13 cellular contexts compared by ENCODE assay signal in the genomic region with DNA sequence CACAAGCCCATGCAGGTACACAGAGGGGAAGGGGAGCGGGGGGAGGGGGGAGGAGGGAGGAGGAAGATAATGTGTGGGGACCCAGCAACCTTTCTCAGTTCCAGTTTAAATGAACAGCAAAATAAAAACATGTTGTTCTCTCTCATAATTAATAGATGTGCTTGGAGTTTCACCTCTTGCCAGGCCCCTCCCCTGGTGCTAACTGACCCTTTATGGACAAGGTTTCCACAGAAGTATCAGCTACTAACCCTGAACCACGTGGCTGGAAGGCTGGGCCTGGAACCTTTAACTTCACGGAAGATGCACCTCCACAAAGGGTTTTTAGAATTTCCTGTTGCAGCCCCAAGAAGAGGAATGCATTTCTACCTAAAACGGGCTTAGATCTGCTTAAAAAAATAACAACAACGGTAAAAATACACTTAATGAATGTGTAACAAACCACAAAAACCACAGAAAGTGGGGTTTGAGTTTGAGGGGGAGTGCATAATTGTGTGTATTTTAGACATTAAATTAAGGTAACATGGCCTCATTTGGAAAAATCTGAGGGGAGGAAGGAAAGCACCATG. TPM values are rescaled to one million over a fixed set of nuclear protein-coding genes. Genes with fewer than 3 reads are reported as not detected.
DNase-seq lines count a peak whose midpoint lies in the region; ATAC-seq, FAIRE-seq and TF ChIP-seq lines count a peak whose summit lies in the region.
"Had no signal": no experiment of that assay in that cellular context is flagged by ENCODE, and none has a peak within 500 bp of the region (broad histone marks: within the 10 kb centered on the region; RNA-seq: fewer than 3 reads in every experiment).

No MANE protein-coding gene starts in this region.

- H3K9me3 ChIP-seq in SU-DHL-6 (ENCODE audit: insufficient read depth, low read length) (no peaks in the 10 kb centered on the region), left lung (no peaks in the 10 kb centered on the region), suprapubic skin (no peaks in the 10 kb centered on the region)
- H3K9me3 ChIP-seq: SK-N-SH had no signal

- no peak for ATAC-seq in left lung

- H3F3A ChIP-seq in SU-DHL-6 (ENCODE audit: insufficient read depth) = no peaks in the 10 kb centered on the region

- H3K27me3 ChIP-seq in SU-DHL-6 (ENCODE audit: low read length) (no peaks in the 10 kb centered on the region), left lung (no peaks in the 10 kb centered on the region), suprapubic skin (no peaks in the 10 kb centered on the region)

- no peak for FAIRE-seq in GM19239 (lab: Jason Lieb, UNC)

- H3K4me1 ChIP-seq in left lung (peaks cover 24 to 40% of the 10 kb centered on the region in 2 donors), suprapubic skin (peaks cover 38% of the 10 kb centered on the region)

- no peak overlapping the region for H2AFZ ChIP-seq in SU-DHL-6 (ENCODE audit: low read depth, low read length, severe bottlenecking)

- no peaks in the 10 kb centered on the region for H3K79me2 ChIP-seq in SU-DHL-6 (ENCODE audit: insufficient read depth, low read length)

- H3K27ac ChIP-seq in SU-DHL-6 (ENCODE audit: low read depth, low read length) = no peak overlapping the region
- H3K27ac ChIP-seq in left lung = peak overlapping the region; percentile 13 to 81
- peak overlapping the region; percentile 69 for H3K27ac ChIP-seq in suprapubic skin

- no peak for TF ChIP-seq POLR2A in suprapubic skin (IDR thresholded peaks at IDR 0.05)

- TF ChIP-seq EP300 in suprapubic skin (IDR thresholded peaks at IDR 0.05) = no peak

- no peaks in the 10 kb centered on the region for H4K20me1 ChIP-seq in SU-DHL-6 (ENCODE audit: low read depth, low read length)

- peak overlapping the region; percentile 7 for H3K4me2 ChIP-seq in SU-DHL-6 (ENCODE audit: low read depth, low read length, poor library complexity, severe bottlenecking)

- H3K4me3 ChIP-seq in SU-DHL-6 (ENCODE audit: insufficient read depth, low read length, poor library complexity, severe bottlenecking) (no peak overlapping the region), left lung (no peak overlapping the region), suprapubic skin (no peak overlapping the region)

- WGBS in suprapubic skin = 34% methylated on average over 4 of the region's 5 CpGs

- H3K9ac ChIP-seq in SU-DHL-6 (ENCODE audit: low read length) = no peak overlapping the region
- H3K9ac ChIP-seq: SK-N-SH had no signal

- no peaks in the 10 kb centered on the region for H3K9me2 ChIP-seq in SU-DHL-6 (replicated peaks; ENCODE audit: insufficient read depth, low read length)
- H3K9me2 ChIP-seq: SK-N-SH had no signal

- DNase-seq in DMS53 (lab: John Stamatoyannopoulos, UW) (peak; percentile 23), DMS53 treated with DMSO at 0.1 percent for 48 hours (lab: John Stamatoyannopoulos, UW; ENCODE audit: unreplicated experiment) (no peak), left lung (no peak), suprapubic skin (ENCODE audit: low spot score in 2 of 2) (no peak), GM19239 (ENCODE audit: insufficient read length, low spot score) (no peak), NK-92 (lab: John Stamatoyannopoulos, UW; ENCODE audit: unreplicated experiment) (no peak), NCI-H345 (lab: John Stamatoyannopoulos, UW) (no peak)
- DNase-seq: activated naive CD4-positive, alpha-beta T cell treated with anti-CD3 and anti-CD28 coated beads for 36 hours; DMS79 treated with DMSO at 0.1 percent for 48 hours; MM.1S; SK-N-SH; stimulated activated CD4-positive, alpha-beta T cell treated with anti-CD3 and anti-CD28 coated beads, Interleukin-2, amount 100 ng/mL, for 48 hours had no signal

- H3K36me3 ChIP-seq in SU-DHL-6 (ENCODE audit: low read length) (no peaks in the 10 kb centered on the region), left lung (no peaks in the 10 kb centered on the region), suprapubic skin (no peaks in the 10 kb centered on the region)

- intact Hi-C loops in left lung (cut with DNase I) = no loop called here

- TF ChIP-seq CTCF in SU-DHL-6 (IDR thresholded peaks at IDR 0.05; ENCODE audit: insufficient read depth, low read length, poor library complexity, severe bottlenecking) (no peak), left lung (IDR thresholded peaks at IDR 0.05) (no peak), suprapubic skin (IDR thresholded peaks at IDR 0.05) (no peak)

RNA-seq across cellular contexts. Expression of gene SMAD3, which starts 14.8 kb away (rescaled TPM):
- total RNA-seq in left lung = 10 to 100 TPM; 30.9 to 33.1 TPM
- 10 to 100 TPM; 41.9 to 94.9 (median 56.1) TPM for total RNA-seq in suprapubic skin
